21 cellular contexts compared by ENCODE assay signal in genomic region chr5:175146733-175147132, GRCh38.
DNase-seq lines count a peak whose midpoint lies in the region; ATAC-seq and TF ChIP-seq lines count a peak whose summit lies in the region.
"Had no signal": no experiment of that assay in that cellular context is flagged by ENCODE, and none has a peak within 500 bp of the region (broad histone marks: within the 10 kb centered on the region; RNA-seq: fewer than 3 reads in every experiment).

No MANE protein-coding gene starts in this region.

- H3K9me3 ChIP-seq in HEK293 (ENCODE audit: control insufficient read depth, insufficient read depth, low read depth, low read length), result no peaks in the 10 kb centered on the region
- H3K9me3 ChIP-seq: BE2C, HAP-1 had no signal

- H3K4me1 ChIP-seq in HEK293 (ENCODE audit: control insufficient read depth, insufficient read depth, low read length), result no peaks in the 10 kb centered on the region
- H3K4me1 ChIP-seq: A549; BE2C; BLaER1 treated with 17β-estradiol and CSF1 and Interleukin-3, amounts not matched to agents 10 nM and 100 nM; HAP-1 had no signal

- in situ Hi-C loops in Caki2 (cut with HindIII; ENCODE audit: low pct_unique_long_range_greater_than_20kb, low sequenced_read_pairs), result no loop called here

- H3K4me3 ChIP-seq in HEK293 (ENCODE audit: low read depth, low read length) (no peak overlapping the region), choroid plexus epithelial cell (ENCODE audit: low read depth, low read length) (no peak overlapping the region)
- H3K4me3 ChIP-seq: A549; BLaER1 treated with 17β-estradiol and CSF1 and Interleukin-3, amounts not matched to agents 10 nM and 100 nM; GM12878; HAP-1 had no signal

- CTCF ChIA-PET in HEK293 (lab: Yijun Ruan, JAX), result no interaction called here

- ATAC-seq in HG03571 (IDR thresholded peaks at IDR 0.05; ENCODE audit: unreplicated experiment), result no peak
- ATAC-seq in GM21381 (IDR thresholded peaks at IDR 0.05; ENCODE audit: unreplicated experiment), result no peak
- ATAC-seq: A549, GM12878 had no signal

- DNase-seq in Caki2 (ENCODE audit: low read depth) (peak; percentile 15), choroid plexus epithelial cell (ENCODE audit: low read depth) (peak; percentile 2)
- DNase-seq in effector CD4-positive, alpha-beta T cell, result no peak
- DNase-seq: 8988T; ACHN; AML-193; BE2C; Calu3; CD4-positive, alpha-beta T cell; CD8-positive, alpha-beta memory T cell; DMS79; EL; GDM1; GOT3 had no signal

- H3K27ac ChIP-seq in HEK293 (ENCODE audit: extremely low read depth, low read depth, low read length), result no peak overlapping the region
- H3K27ac ChIP-seq: A549; BLaER1 treated with 17β-estradiol and CSF1 and Interleukin-3, amounts not matched to agents 10 nM and 100 nM had no signal

- POLR2A ChIA-PET in HEK293 (lab: Yijun Ruan, JAX), result no interaction called here

- TF ChIP-seq CTCF in HEK293 (tag by site-specific recombination; IDR thresholded peaks at IDR 0.05), result no peak
- TF ChIP-seq CTCF in choroid plexus epithelial cell (conservative IDR thresholded peaks at IDR 0.05; ENCODE audit: low read depth, low read length), result no peak

- no peaks in the 10 kb centered on the region for H3K36me3 ChIP-seq in HEK293 (ENCODE audit: control insufficient read depth in 2 of 2, insufficient read depth in 1 of 2, low read length in 2 of 2)
- H3K36me3 ChIP-seq: BE2C; BLaER1 treated with 17β-estradiol and CSF1 and Interleukin-3, amounts not matched to agents 10 nM and 100 nM; HAP-1 had no signal

TF ChIP-seq in HEK293, 187 proteins besides CTCF, POLR2A, EP300 and RAD21:
- TF ChIP-seq ZNF157 (tag by site-specific recombination; IDR thresholded peaks at IDR 0.05) (no peak), ZNF416 (tag by site-specific recombination; IDR thresholded peaks at IDR 0.05) (no peak), ZNF776 (tag by site-specific recombination; IDR thresholded peaks at IDR 0.05; ENCODE audit: borderline replicate concordance) (no peak), ZNF132 (tag by site-specific recombination; IDR thresholded peaks at IDR 0.05; ENCODE audit: borderline replicate concordance) (no peak), SETDB1 (IDR thresholded peaks at IDR 0.05; ENCODE audit: insufficient read length, low read length) (peak; percentile 68)
